8 cellular contexts compared by ENCODE assay signal in genomic region chr18:49858309-49859005, GRCh38. TPM values are rescaled to one million over a fixed set of nuclear protein-coding genes. Genes with fewer than 3 reads are reported as not detected.
DNase-seq lines count a peak whose midpoint lies in the region; ATAC-seq and TF ChIP-seq lines count a peak whose summit lies in the region.

No MANE protein-coding gene starts in this region.

- peak in 2 of 3 experiments; percentile 91 to 95; a peak in 4 of 6 replicates for TF ChIP-seq CTCF in HCT116 (IDR thresholded peaks at IDR 0.05 in 2 of 3, conservative IDR thresholded peaks at IDR 0.05 in 1 of 3; ENCODE audit: borderline replicate concordance in 1 of 3, insufficient read depth in 1 of 3, low read depth in 2 of 3, low read length in 2 of 3)
- peak; percentile 98 for TF ChIP-seq CTCF in epithelial cell of proximal tubule (conservative IDR thresholded peaks at IDR 0.05; ENCODE audit: low read depth, low read length)

- H3K27ac ChIP-seq in HCT116 (ENCODE audit: low read depth, low read length) (peak overlapping the region; percentile 56), muscle layer of duodenum (ENCODE audit: low read length) (peak overlapping the region; percentile 89)

- H3K9me3 ChIP-seq in HCT116 (ENCODE audit: control insufficient read depth in 1 of 2, insufficient read depth in 1 of 2, low read depth in 1 of 2, low read length in 2 of 2) (no peaks in the 10 kb centered on the region), muscle layer of duodenum (ENCODE audit: control insufficient read depth in 1 of 2, low read length in 2 of 2) (no peaks in the 10 kb centered on the region)

- H4K20me1 ChIP-seq in HCT116 (ENCODE audit: insufficient read depth) = no peaks in the 10 kb centered on the region

- peak; percentile 88 for ATAC-seq in HCT116
- no peak for ATAC-seq in HG03097 (IDR thresholded peaks at IDR 0.05; ENCODE audit: low FRiP score, unreplicated experiment)

- peak in 10 of 14 donors; percentile 8 to 42 (median 24) for DNase-seq in C1 segment of cervical spinal cord (lab: John Stamatoyannopoulos, UW)
- DNase-seq in HCT116 (ENCODE audit: low read depth, low spot score) = peak; percentile 68
- DNase-seq in NOMO-1 (lab: John Stamatoyannopoulos, UW; ENCODE audit: unreplicated experiment in 2 of 2) = peak; percentile 47 to 51
- DNase-seq in activated CD8-positive, alpha-beta memory T cell treated with anti-CD3 and anti-CD28 coated beads, Interleukin-2, amount 50 U/mL, for 4 hours = peak; percentile 60
- peak; percentile 46 for DNase-seq in epithelial cell of proximal tubule (ENCODE audit: low read depth)
- peak in 5 of 6 experiments; percentile 11 to 37 (median 23) for DNase-seq in stimulated activated naive CD4-positive, alpha-beta T cell (lab: John Stamatoyannopoulos, UW)

- H3K9me2 ChIP-seq in HCT116 (ENCODE audit: insufficient read depth) = no peaks in the 10 kb centered on the region

- intact Hi-C loops in HCT116 (cut with micrococcal nuclease) = loop anchor here (1.0 to 10.0 kb wide), 3 partner anchors 204 to 348 kb away; no protein-coding TSS in a partner anchor

- no peaks in the 10 kb centered on the region for H3K36me3 ChIP-seq in HCT116 (ENCODE audit: control insufficient read depth in 1 of 2, insufficient read depth in 2 of 2, low read length in 2 of 2)
- no peaks in the 10 kb centered on the region for H3K36me3 ChIP-seq in muscle layer of duodenum (ENCODE audit: control insufficient read depth in 1 of 2, insufficient read depth in 2 of 2, low read length in 2 of 2)

- no peak for TF ChIP-seq POLR2A in HCT116 (IDR thresholded peaks at IDR 0.05; ENCODE audit: borderline replicate concordance, extremely low read depth, insufficient read depth, insufficient read length)

- BruUV-seq in HCT116 (replicated peaks; lab: Mats Ljungman, UMichigan) = no TSS peak

- CTCF ChIA-PET in HCT116 (lab: Charles Lee) = interaction anchor here (0.5 to 4.9 kb wide), 27 partner anchors 9 to 620 kb away, joined by 3 to 106 read pairs (median 4); partner anchors contain the start of gene C18orf32

- peak overlapping the region; percentile 10 for H2AFZ ChIP-seq in HCT116 (ENCODE audit: low read depth, low read length, poor library complexity, severe bottlenecking)

- H3K27me3 ChIP-seq in HCT116 (ENCODE audit: insufficient read depth, low read length) (no peaks in the 10 kb centered on the region), muscle layer of duodenum (ENCODE audit: low read depth, low read length) (no peaks in the 10 kb centered on the region)

- H3K9ac ChIP-seq in HCT116 (ENCODE audit: low read length) = peak overlapping the region; percentile 45

- H3K79me2 ChIP-seq in HCT116 (ENCODE audit: insufficient read depth, low read length) = no peaks in the 10 kb centered on the region

- H3K4me3 ChIP-seq in HCT116 (replicated peaks in 1 of 2; ENCODE audit: low read depth in 1 of 2, low read length in 2 of 2) (peak overlapping the region; percentile 26 to 32), epithelial cell of proximal tubule (ENCODE audit: low read depth, low read length) (peak overlapping the region; percentile 19), muscle layer of duodenum (ENCODE audit: low read depth in 1 of 2, low read length in 2 of 2) (no peak overlapping the region)

- RAD21 ChIA-PET in HCT116 (lab: Charles Lee; ENCODE audit: low non-redundant PET in 1 of 2, low total read pairs in 2 of 2, uncharacterized antibody in 2 of 2, unreplicated experiment in 2 of 2) = interaction anchor here (0.6 to 2.1 kb wide), 9 partner anchors 9 to 841 kb away, joined by 3 to 14 read pairs (median 3); no protein-coding TSS in a partner anchor

- H3K4me1 ChIP-seq in HCT116 (ENCODE audit: control insufficient read depth in 1 of 2, insufficient read depth in 2 of 2, low read length in 2 of 2) (peaks cover 11 to 30% of the 10 kb centered on the region in 2 experiments; a peak in 3 of 4 replicates), muscle layer of duodenum (ENCODE audit: control insufficient read depth in 1 of 2, insufficient read depth in 2 of 2, low read length in 2 of 2) (no peaks in the 10 kb centered on the region)

- TF ChIP-seq RAD21 in HCT116 (IDR thresholded peaks at IDR 0.05; ENCODE audit: low read depth) = no peak

- H3K4me2 ChIP-seq in HCT116 (ENCODE audit: low read length) = peak overlapping the region; percentile 74

- POLR2A ChIA-PET in HCT116 (lab: Charles Lee) = interaction anchor here (1.2 to 1.9 kb wide), 3 partner anchors 9 to 371 kb away, joined by 4 to 11 read pairs (median 8); partner anchors contain the start of gene C18orf32

TF ChIP-seq in HCT116, 20 proteins besides CTCF, POLR2A, EP300 and RAD21:
- TF ChIP-seq POLR2AphosphoS5 (IDR thresholded peaks at IDR 0.05; ENCODE audit: low read depth, low read length) = 0 out of 2 replicates have a peak, but pooled peaks have one; percentile 22
- TF ChIP-seq EGR1 (IDR thresholded peaks at IDR 0.05; ENCODE audit: low read depth) = no peak

RNA-seq across cellular contexts. Expression of gene ACAA2, which starts 45.1 kb away (rescaled TPM):
- total RNA-seq in HCT116 (2021; ENCODE audit: unreplicated experiment) (18.2 TPM), epithelial cell of proximal tubule (92.3 and 93.8 TPM in 2 replicates)
- polyA plus RNA-seq in HCT116 (2012) = 14.7 and 17.2 TPM in 2 replicates

Comparison
In these comparisons a context has a peak if more than half of its experiments do, and no peak if none do; other contexts are left out.
1. H3K4me3 ChIP-seq: peak in HCT116 (2 of 2) and epithelial cell of proximal tubule (single experiment); none in muscle layer of duodenum (0 of 2).
2. Peak in every context shown above with its lines, with median percentiles within 50 percentile points of each other: DNase-seq.